In genomic region chr13:66899955-66900354, GRCh38 we compare ENCODE assay signal across 17 cellular contexts.
DNase-seq lines count a peak whose midpoint lies in the region; ATAC-seq and TF ChIP-seq lines count a peak whose summit lies in the region.
"Had no signal": no experiment of that assay in that cellular context is flagged by ENCODE, and none has a peak within 500 bp of the region (broad histone marks: within the 10 kb centered on the region; RNA-seq: fewer than 3 reads in every experiment).

No MANE protein-coding gene starts in this region.

- intact Hi-C loops in left ventricle myocardium superior (cut with micrococcal nuclease) (no loop called here), cardiac septum (cut with DNase I) (no loop called here)

- DNase-seq in left ventricle myocardium superior (no peak), cardiac septum (ENCODE audit: low spot score) (no peak), cerebellum (ENCODE audit: low spot score) (peak; percentile 1), hepatic stellate cell (ENCODE audit: low spot score) (no peak)
- DNase-seq: CD8-positive, alpha-beta T cell; KG1; NCI-H1417 treated with DMSO at 0.1 percent for 48 hours; NCI-H1930; NCI-H446 treated with DMSO at 0.1 percent for 48 hours; NCI-H748 treated with DMSO at 0.1 percent for 48 hours; NK-92 treated with Interleukin-12 subunit alpha and Interleukin-12 subunit beta, amount 100 ng/mL, for 24 hours; OCI-M1; SIG-M5 had no signal

- WGBS in gastroesophageal sphincter (ENCODE audit: low coverage in 1 of 2), 2 donors = 81 to 82% methylated on average over 3 of the region's 3 CpGs

- no peak overlapping the region for H3K4me3 ChIP-seq in gastroesophageal sphincter
- H3K4me3 ChIP-seq: BLaER1 had no signal

- no peak overlapping the region for H3K27ac ChIP-seq in gastroesophageal sphincter
- H3K27ac ChIP-seq: BLaER1 had no signal

- no peaks in the 10 kb centered on the region for H3K36me3 ChIP-seq in gastroesophageal sphincter
- H3K36me3 ChIP-seq: BLaER1 had no signal

- H3K4me1 ChIP-seq in gastroesophageal sphincter = no peaks in the 10 kb centered on the region
- H3K4me1 ChIP-seq: BLaER1 had no signal

- no peak for TF ChIP-seq POLR2A in gastroesophageal sphincter (IDR thresholded peaks at IDR 0.05)

- H3K9me3 ChIP-seq in gastroesophageal sphincter = no peaks in the 10 kb centered on the region
- H3K9me3 ChIP-seq: BLaER1 had no signal

- no peak for TF ChIP-seq EP300 in gastroesophageal sphincter (IDR thresholded peaks at IDR 0.05)

- H3K27me3 ChIP-seq in gastroesophageal sphincter = no peaks in the 10 kb centered on the region
- H3K27me3 ChIP-seq: BLaER1 had no signal

- TF ChIP-seq CTCF in gastroesophageal sphincter (IDR thresholded peaks at IDR 0.05) = no peak

- ATAC-seq in left ventricle myocardium superior (peak; percentile 22), SK-N-SH treated with all-trans-retinoic acid at 6 μM for 48 hours (peak; percentile 63), GM21825 (IDR thresholded peaks at IDR 0.05; ENCODE audit: unreplicated experiment) (no peak), gastroesophageal sphincter (no peak)
- ATAC-seq: CD8-positive, alpha-beta T cell had no signal

TF ChIP-seq in SK-N-SH treated with all-trans-retinoic acid at 6 μM for 48 hours, 23 proteins besides CTCF, POLR2A, EP300 and RAD21:
- no peak for TF ChIP-seq ISL1 (CRISPR knock-in tag; IDR thresholded peaks at IDR 0.05)
- peak; percentile 66; the same call in 1 of the 2 replicates for TF ChIP-seq TCF4 (CRISPR knock-in tag; IDR thresholded peaks at IDR 0.05; ENCODE audit: borderline replicate concordance)
- no peak for TF ChIP-seq ZNF70 (CRISPR knock-in tag; IDR thresholded peaks at IDR 0.05)
- no peak for TF ChIP-seq ZFP3 (CRISPR knock-in tag; IDR thresholded peaks at IDR 0.05)
- no peak for TF ChIP-seq ZNF565 (CRISPR knock-in tag; conservative IDR thresholded peaks at IDR 0.05; ENCODE audit: low read depth)
- no peak for TF ChIP-seq TSHZ2 (CRISPR knock-in tag; IDR thresholded peaks at IDR 0.05)
- no peak for TF ChIP-seq ESRRG (CRISPR knock-in tag; IDR thresholded peaks at IDR 0.05)
- TF ChIP-seq POU6F1 (CRISPR knock-in tag; IDR thresholded peaks at IDR 0.05; ENCODE audit: borderline replicate concordance, low read depth) = no peak
- TF ChIP-seq TOX (CRISPR knock-in tag; IDR thresholded peaks at IDR 0.05; ENCODE audit: borderline replicate concordance) = no peak

Comparison
In these comparisons a context has a peak if more than half of its experiments do, and no peak if none do; other contexts are left out.
1. ATAC-seq: peak in left ventricle myocardium superior (single experiment) and SK-N-SH treated with all-trans-retinoic acid at 6 μM for 48 hours (single experiment); none in GM21825 (single experiment) and gastroesophageal sphincter (single experiment).